ENCODE assay signal across 10 cellular contexts in the genomic region with DNA sequence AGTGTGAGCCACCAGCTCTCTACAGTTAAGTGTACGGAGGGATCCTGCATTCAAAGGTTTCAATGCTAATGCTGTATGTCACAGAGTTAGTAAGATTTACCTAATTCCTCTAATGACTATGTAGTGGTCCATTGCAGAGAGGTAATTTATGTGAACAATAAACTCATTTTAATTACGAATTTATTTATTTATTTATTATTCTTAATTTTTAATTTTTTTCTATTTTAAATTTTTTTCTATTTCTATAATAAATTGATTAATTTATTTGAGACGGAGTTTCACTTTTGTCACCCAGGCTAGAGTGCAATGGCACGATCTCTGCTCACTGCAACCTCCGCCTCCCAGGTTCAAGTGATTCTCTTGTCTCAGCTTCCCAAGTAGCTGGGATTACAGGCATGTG. TPM values are rescaled to one million over a fixed set of nuclear protein-coding genes. Genes with fewer than 3 reads are reported as not detected.
"Had no signal": no experiment of that assay in that cellular context is flagged by ENCODE, and none has a peak within 500 bp of the region (broad histone marks: within the 10 kb centered on the region; RNA-seq: fewer than 3 reads in every experiment).

No MANE protein-coding gene starts in this region.

RNA-seq across cellular contexts. Expression of gene CACNG8, which starts 14.1 kb away (rescaled TPM):
- total RNA-seq: OCI-LY7, Peyer's patch, SJCRH30, SJSA1, SK-MEL-5 had no signal

RNA-seq across cellular contexts. Expression of gene CACNG7, which starts 39.5 kb away (rescaled TPM):
- total RNA-seq: OCI-LY7, PC-3, PC-9, Peyer's patch, Right ventricle myocardium inferior, Right ventricle myocardium superior, RPMI7951, SJCRH30, SJSA1, SK-MEL-5 had no signal

RNA-seq across cellular contexts. Expression of gene CACNG6, which starts 42.8 kb away (rescaled TPM):
- total RNA-seq: PC-3, Peyer's patch, Right ventricle myocardium inferior, Right ventricle myocardium superior, RPMI7951, SK-MEL-5 had no signal
